ENCODE assay signal across 21 cellular contexts in genomic region chr21:17435565-17436543, GRCh38.
A peak's percentile ranks its signal among the peaks of the same experiment; 100 is the strongest.
DNase-seq lines count a peak whose midpoint lies in the region; ATAC-seq, FAIRE-seq and TF ChIP-seq lines count a peak whose summit lies in the region.
"Had no signal": no experiment of that assay in that cellular context is flagged by ENCODE, and none has a peak within 500 bp of the region (broad histone marks: within the 10 kb centered on the region; RNA-seq: fewer than 3 reads in every experiment).

No MANE protein-coding gene starts in this region.

- no peak; the same call in 2 of the 3 replicates for ATAC-seq in SK-N-SH treated with all-trans-retinoic acid at 6 μM for 48 hours
- ATAC-seq: activated CD8-positive, alpha-beta memory T cell treated with anti-CD3 and anti-CD28 coated beads, Interleukin-2, amount 10 ng/mL, durations not matched to agents 7 days and 5 days; gastroesophageal sphincter had no signal

- DNase-seq in ELR (ENCODE audit: low read depth) (peak; percentile 5), keratinocyte (ENCODE audit: low read depth, low spot score) (no peak), osteoblast (ENCODE audit: insufficient read length, low spot score, missing footprints) (no peak), T-helper 9 cell (no peak), NK-92 (lab: John Stamatoyannopoulos, UW; ENCODE audit: unreplicated experiment) (no peak), mesenteric fat pad (ENCODE audit: low spot score) (no peak), chondrocyte (ENCODE audit: low spot score) (no peak)
- DNase-seq: activated CD4-positive, alpha-beta T cell treated with anti-CD3 and anti-CD28 coated beads for 48 hours; activated CD8-positive, alpha-beta memory T cell treated with anti-CD3 and anti-CD28 coated beads, Interleukin-2, amount 10 ng/mL, durations not matched to agents 7 days and 5 days; CD4-positive, CD25-positive, alpha-beta regulatory T cell; DMS79; H9; MG63; NCI-H2227 treated with DMSO at 0.1 percent for 48 hours; NK-92 treated with Interleukin-12 subunit alpha and Interleukin-12 subunit beta, amount 100 ng/mL, for 24 hours; pancreas; stimulated activated CD4-positive, alpha-beta T cell treated with anti-CD3 and anti-CD28 coated beads, Interleukin-1b, Interleukin-23, amount 100 ng/mL, for 48 hours had no signal

- no peak for FAIRE-seq in keratinocyte (lab: Jason Lieb, UNC)
- FAIRE-seq: pancreas, TTC549 had no signal

- no peak overlapping the region for H3K9ac ChIP-seq in keratinocyte (ENCODE audit: control insufficient read depth, extremely low read depth, insufficient read depth, low read length)

- H3K27ac ChIP-seq in keratinocyte (ENCODE audit: control insufficient read depth, insufficient read depth, low read length) (no peak overlapping the region), osteoblast (ENCODE audit: low read depth, low read length) (no peak overlapping the region)
- H3K27ac ChIP-seq: gastroesophageal sphincter, RWPE1 had no signal

- H3K27me3 Mint-ChIP-seq in chondrocyte (ENCODE audit: low read depth) = peaks cover 26% of the 10 kb centered on the region
- H3K27me3 Mint-ChIP-seq: CD4-positive, CD25-positive, alpha-beta regulatory T cell had no signal

- H3K27me3 ChIP-seq in keratinocyte (ENCODE audit: control insufficient read depth, extremely low read depth, insufficient read depth, low read length) = no peaks in the 10 kb centered on the region
- H3K27me3 ChIP-seq in osteoblast (ENCODE audit: insufficient read depth, low read length) = no peaks in the 10 kb centered on the region
- H3K27me3 ChIP-seq: MG63, pancreas had no signal

- no peak overlapping the region for H3K27ac Mint-ChIP-seq in chondrocyte (ENCODE audit: unreplicated experiment)
- H3K27ac Mint-ChIP-seq: activated CD8-positive, alpha-beta memory T cell treated with anti-CD3 and anti-CD28 coated beads, Interleukin-2, amount 10 ng/mL, durations not matched to agents 7 days and 5 days; CD4-positive, CD25-positive, alpha-beta regulatory T cell; H9 had no signal

- no peaks in the 10 kb centered on the region for H3K4me1 Mint-ChIP-seq in chondrocyte (ENCODE audit: low read depth)
- H3K4me1 Mint-ChIP-seq: activated CD8-positive, alpha-beta memory T cell treated with anti-CD3 and anti-CD28 coated beads, Interleukin-2, amount 10 ng/mL, durations not matched to agents 7 days and 5 days; CD4-positive, CD25-positive, alpha-beta regulatory T cell had no signal

- H3K79me2 ChIP-seq in keratinocyte (ENCODE audit: control insufficient read depth, insufficient read depth, low read length) (no peaks in the 10 kb centered on the region), osteoblast (ENCODE audit: insufficient read depth, low read length) (no peaks in the 10 kb centered on the region)

- no peaks in the 10 kb centered on the region for H3K9me3 Mint-ChIP-seq in chondrocyte (ENCODE audit: low read depth)
- H3K9me3 Mint-ChIP-seq: CD4-positive, CD25-positive, alpha-beta regulatory T cell; H9 had no signal

- H3K4me2 ChIP-seq in keratinocyte (ENCODE audit: control insufficient read depth, extremely low read depth, insufficient read depth, low read depth, low read length) = no peak overlapping the region
- no peak overlapping the region for H3K4me2 ChIP-seq in osteoblast (ENCODE audit: insufficient read depth, low read length)

- TF ChIP-seq CTCF in keratinocyte (optimal IDR thresholded peaks at IDR 0.05 in 1 of 3, IDR thresholded peaks at IDR 0.05 in 1 of 3, conservative IDR thresholded peaks at IDR 0.05 in 1 of 3; ENCODE audit: extremely low read depth in 1 of 3, insufficient read depth in 2 of 3, low read length in 3 of 3) (no peak), osteoblast (IDR thresholded peaks at IDR 0.05; ENCODE audit: extremely low read depth, low read depth, low read length) (no peak), chondrocyte (IDR thresholded peaks at IDR 0.05) (no peak)

- no peak overlapping the region for H3K4me3 Mint-ChIP-seq in chondrocyte (ENCODE audit: unreplicated experiment)
- H3K4me3 Mint-ChIP-seq: activated CD8-positive, alpha-beta memory T cell treated with anti-CD3 and anti-CD28 coated beads, Interleukin-2, amount 10 ng/mL, durations not matched to agents 7 days and 5 days; CD4-positive, CD25-positive, alpha-beta regulatory T cell; H9 had no signal

- H3K9me3 ChIP-seq in keratinocyte (ENCODE audit: control insufficient read depth, low read depth, low read length) (no peaks in the 10 kb centered on the region), osteoblast (ENCODE audit: low read depth, low read length) (no peaks in the 10 kb centered on the region)
- H3K9me3 ChIP-seq: gastroesophageal sphincter, MG63, pancreas had no signal

- H3K4me1 ChIP-seq in keratinocyte (ENCODE audit: control insufficient read depth, extremely low read depth, insufficient read depth, low read length) = no peaks in the 10 kb centered on the region
- H3K4me1 ChIP-seq in osteoblast (ENCODE audit: insufficient read depth, low read length) = no peaks in the 10 kb centered on the region
- H3K4me1 ChIP-seq: gastroesophageal sphincter had no signal

- H3K9me1 ChIP-seq in keratinocyte (ENCODE audit: control insufficient read depth, extremely low read depth, insufficient read depth, low read length) = no peaks in the 10 kb centered on the region

- H3K36me3 ChIP-seq in keratinocyte (ENCODE audit: control insufficient read depth in 2 of 2, extremely low read depth in 1 of 2, insufficient read depth in 2 of 2, low read length in 2 of 2) = no peaks in the 10 kb centered on the region
- H3K36me3 ChIP-seq in osteoblast (ENCODE audit: insufficient read depth, low read length) = no peaks in the 10 kb centered on the region
- H3K36me3 ChIP-seq: gastroesophageal sphincter, MG63, pancreas had no signal

- H4K20me1 ChIP-seq in keratinocyte (ENCODE audit: control insufficient read depth, extremely low read depth, insufficient read depth, low read length) (no peaks in the 10 kb centered on the region), osteoblast (ENCODE audit: insufficient read depth, low read length) (no peaks in the 10 kb centered on the region)

- no peaks in the 10 kb centered on the region for H3K36me3 Mint-ChIP-seq in chondrocyte (ENCODE audit: low read depth)
- H3K36me3 Mint-ChIP-seq: activated CD8-positive, alpha-beta memory T cell treated with anti-CD3 and anti-CD28 coated beads, Interleukin-2, amount 10 ng/mL, durations not matched to agents 7 days and 5 days; CD4-positive, CD25-positive, alpha-beta regulatory T cell had no signal

- dilution Hi-C loops in keratinocyte (cut with MboI; ENCODE audit: extremely low pct_ligation_motif_present, low sequenced_read_pairs) = no loop called here

- H2AFZ ChIP-seq in keratinocyte (ENCODE audit: control insufficient read depth, low read length) (peak overlapping the region; percentile 38), osteoblast (ENCODE audit: low read length) (peak overlapping the region; percentile 47)

- H3K4me3 ChIP-seq in keratinocyte (ENCODE audit: control insufficient read depth in 2 of 3, extremely low read depth in 1 of 3, insufficient read depth in 2 of 3, low read depth in 1 of 3, low read length in 3 of 3) = no peak overlapping the region
- H3K4me3 ChIP-seq in osteoblast (ENCODE audit: insufficient read depth, low read length) = no peak overlapping the region
- H3K4me3 ChIP-seq: gastroesophageal sphincter, MG63, pancreas had no signal

TF ChIP-seq in SK-N-SH treated with all-trans-retinoic acid at 6 μM for 48 hours, 23 proteins besides CTCF, POLR2A, EP300 and RAD21 (continues in another document):
- TF ChIP-seq RARB (CRISPR knock-in tag; IDR thresholded peaks at IDR 0.05) = peak; percentile 64; the same call in 1 of the 2 replicates
- no peak for TF ChIP-seq CREB5 (CRISPR knock-in tag; IDR thresholded peaks at IDR 0.05; ENCODE audit: low read depth)
- TF ChIP-seq SNAI2 (CRISPR knock-in tag; IDR thresholded peaks at IDR 0.05) = peak; percentile 81; the same call in 1 of the 2 replicates
- TF ChIP-seq CSDC2 (CRISPR knock-in tag; IDR thresholded peaks at IDR 0.05) = no peak
- TF ChIP-seq ZC3H10 (CRISPR knock-in tag; IDR thresholded peaks at IDR 0.05) = 0 out of 2 replicates have a peak, but pooled peaks have one; percentile 36
- peak; percentile 69; the same call in 1 of the 2 replicates for TF ChIP-seq TOX (CRISPR knock-in tag; IDR thresholded peaks at IDR 0.05; ENCODE audit: borderline replicate concordance)
- TF ChIP-seq TCF4 (CRISPR knock-in tag; IDR thresholded peaks at IDR 0.05; ENCODE audit: borderline replicate concordance) = peak; percentile 60; the same call in 1 of the 2 replicates
- TF ChIP-seq ZFP30 (CRISPR knock-in tag; IDR thresholded peaks at IDR 0.05) = no peak
- TF ChIP-seq BACH2 (CRISPR knock-in tag; IDR thresholded peaks at IDR 0.05; ENCODE audit: borderline replicate concordance) = no peak
- 0 out of 2 replicates have a peak, but pooled peaks have one; percentile 31 for TF ChIP-seq ZNF565 (CRISPR knock-in tag; conservative IDR thresholded peaks at IDR 0.05; ENCODE audit: low read depth)
- TF ChIP-seq PPARA (CRISPR knock-in tag; IDR thresholded peaks at IDR 0.05; ENCODE audit: borderline replicate concordance) = no peak
